23 cellular contexts compared by ENCODE assay signal in genomic region chr11:3995307-3995706, GRCh38.
"Had no signal": no experiment of that assay in that cellular context is flagged by ENCODE, and none has a peak within 500 bp of the region (broad histone marks: within the 10 kb centered on the region; RNA-seq: fewer than 3 reads in every experiment).

No MANE protein-coding gene starts in this region.

- H3K4me1 Mint-ChIP-seq: nephron progenitor cell had no signal

- ATAC-seq: activated CD8-positive, alpha-beta memory T cell treated with anti-CD3 and anti-CD28 coated beads, Interleukin-2, amount 10 ng/mL, durations not matched to agents 7 days and 5 days; activated CD8-positive, alpha-beta T cell treated with anti-CD3 and anti-CD28 coated beads for 36 hours; gastroesophageal sphincter; mucosa of descending colon; sciatic nerve; stimulated activated memory B cell treated with anti-CD40 and anti-IgM and Interleukin-4, amounts not matched to agents 10 μg/mL and 1 μg/mL and 100 μg/mL, for 72 hours had no signal

- H3K27ac Mint-ChIP-seq: activated CD4-positive, alpha-beta T cell treated with anti-CD3 and anti-CD28 coated beads, Interleukin-2, amount 10 ng/mL, durations not matched to agents 7 days and 5 days; activated CD8-positive, alpha-beta memory T cell treated with anti-CD3 and anti-CD28 coated beads, Interleukin-2, amount 10 ng/mL, durations not matched to agents 7 days and 5 days; activated CD8-positive, alpha-beta T cell treated with anti-CD3 and anti-CD28 coated beads for 36 hours; activated naive CD8-positive, alpha-beta T cell; memory B cell; nephron progenitor cell; type B pancreatic cell had no signal

- H3K4me3 Mint-ChIP-seq: activated CD4-positive, alpha-beta T cell treated with anti-CD3 and anti-CD28 coated beads, Interleukin-2, amount 10 ng/mL, durations not matched to agents 7 days and 5 days; activated CD8-positive, alpha-beta memory T cell treated with anti-CD3 and anti-CD28 coated beads, Interleukin-2, amount 10 ng/mL, durations not matched to agents 7 days and 5 days; activated CD8-positive, alpha-beta T cell treated with anti-CD3 and anti-CD28 coated beads for 36 hours; activated naive CD8-positive, alpha-beta T cell; nephron progenitor cell; stimulated activated memory B cell treated with anti-CD40 and anti-IgM and Interleukin-4, amounts not matched to agents 10 μg/mL and 1 μg/mL and 100 μg/mL, for 72 hours; type B pancreatic cell had no signal

- H3K27me3 Mint-ChIP-seq: activated CD4-positive, alpha-beta T cell treated with anti-CD3 and anti-CD28 coated beads, Interleukin-2, amount 10 ng/mL, durations not matched to agents 7 days and 5 days; activated CD8-positive, alpha-beta memory T cell treated with anti-CD3 and anti-CD28 coated beads, Interleukin-2, amount 10 ng/mL, durations not matched to agents 7 days and 5 days; activated CD8-positive, alpha-beta T cell treated with anti-CD3 and anti-CD28 coated beads for 36 hours; activated naive CD8-positive, alpha-beta T cell; memory B cell; stimulated activated memory B cell treated with anti-CD40 and anti-IgM and Interleukin-4, amounts not matched to agents 10 μg/mL and 1 μg/mL and 100 μg/mL, for 72 hours; type B pancreatic cell had no signal

- DNase-seq: activated CD4-positive, alpha-beta T cell treated with anti-CD3 and anti-CD28 coated beads, Interleukin-2, amount 10 ng/mL, durations not matched to agents 7 days and 5 days; activated CD4-positive, CD25-positive, alpha-beta regulatory T cell treated with anti-CD3 and anti-CD28 coated beads, Interleukin-2, amount 50 U/mL, for 72 hours; activated CD8-positive, alpha-beta memory T cell treated with anti-CD3 and anti-CD28 coated beads, Interleukin-2, amount 10 ng/mL, durations not matched to agents 7 days and 5 days; activated CD8-positive, alpha-beta T cell treated with anti-CD3 and anti-CD28 coated beads for 36 hours; activated gamma-delta T cell treated with Interleukin-2 at 50 U/mL for 16 hours; activated T-cell treated with anti-CD3 and anti-CD28 coated beads for 4 hours; adrenal gland; central memory CD4-positive, alpha-beta T cell; dorsolateral prefrontal cortex; esophagus squamous epithelium; head of caudate nucleus; left cardiac atrium; mucosa of descending colon; nephron progenitor cell; small intestine; testis; WERI-Rb-1 had no signal
